In the genomic region with DNA sequence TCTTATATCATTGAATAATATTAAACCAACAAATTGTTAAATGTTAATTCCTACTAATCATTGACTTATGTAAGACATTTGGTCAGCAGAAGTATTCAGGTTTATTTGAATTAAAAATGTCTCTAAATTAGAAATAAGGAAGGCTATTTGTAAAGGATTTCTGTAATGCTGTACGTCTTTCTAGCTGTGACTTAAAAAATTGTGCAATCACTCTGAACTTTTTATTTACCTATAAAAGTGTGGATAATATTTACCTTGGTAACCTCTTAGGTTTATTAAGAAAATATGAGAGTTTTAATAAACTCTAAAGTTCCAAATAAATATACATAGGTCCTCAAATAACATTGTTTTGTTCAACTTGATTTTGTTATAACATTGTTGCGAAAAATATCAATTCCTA, we compare ENCODE assay signal across 25 cellular contexts.
"Had no signal": no experiment of that assay in that cellular context is flagged by ENCODE, and none has a peak within 500 bp of the region (broad histone marks: within the 10 kb centered on the region; RNA-seq: fewer than 3 reads in every experiment).

No MANE protein-coding gene starts in this region.

- H2AFZ ChIP-seq: neural progenitor cell had no signal

- H3K27me3 ChIP-seq: neural progenitor cell, neutrophil, right atrium auricular region, sigmoid colon, stomach, tibial artery, upper lobe of right lung had no signal

- H3K9me3 ChIP-seq: left ventricle myocardium inferior, neutrophil, right atrium auricular region, sigmoid colon, stomach, thoracic aorta, tibial artery, upper lobe of right lung had no signal

- ATAC-seq: left colon; natural killer cell; stimulated activated naive B cell treated with anti-CD40 and anti-IgM and Interleukin-4, amounts not matched to agents 10 μg/mL and 1 μg/mL and 100 μg/mL, for 72 hours; stimulated activated naive CD8-positive, alpha-beta T cell treated with anti-CD3 and anti-CD28 coated beads, Interleukin-15, Interleukin-2, amounts not matched to agents 100 U/mL and 50 U/mL, for 24 hours; upper lobe of right lung had no signal

- H3K4me2 ChIP-seq: neural progenitor cell, smooth muscle cell had no signal

- H3K27ac ChIP-seq: left ventricle myocardium inferior, neural progenitor cell, neutrophil, right atrium auricular region, sigmoid colon, stomach, thoracic aorta, tibial artery, upper lobe of right lung had no signal

- H3K4me1 ChIP-seq: left ventricle myocardium inferior, neural progenitor cell, right atrium auricular region, sigmoid colon, stomach, tibial artery, upper lobe of right lung had no signal

- H3K9ac ChIP-seq: neural progenitor cell had no signal

- FAIRE-seq: urothelium cell line had no signal

- DNase-seq: hippocampal formation; kidney; left colon; left ventricle myocardium inferior; mesendoderm; naive B cell; natural killer cell; nephron progenitor cell; occipital lobe; sigmoid colon; stimulated activated CD4-positive, alpha-beta T cell treated with anti-CD3 and anti-CD28 coated beads, Interleukin-1b, Interleukin-23, amount 100 ng/mL, for 48 hours; stimulated activated CD4-positive, alpha-beta T cell treated with anti-CD3 and anti-CD28 coated beads, Interleukin-2, amount 100 ng/mL, for 48 hours; stimulated activated naive B cell treated with anti-CD40 and anti-IgM and Interleukin-4, amounts not matched to agents 10 μg/mL and 1 μg/mL and 100 μg/mL, for 72 hours; stimulated activated naive CD8-positive, alpha-beta T cell treated with anti-CD3 and anti-CD28 coated beads, Interleukin-15, Interleukin-2, amounts not matched to agents 100 U/mL and 50 U/mL, for 24 hours; stomach; tibial artery; trophoblast cell; upper lobe of right lung had no signal

- H3K4me3 ChIP-seq: left ventricle myocardium inferior, lung, neural progenitor cell, right atrium auricular region, sigmoid colon, smooth muscle cell, stomach, thoracic aorta, tibial artery, upper lobe of right lung had no signal
